ENCODE assay signal across 9 cellular contexts in genomic region chr7:74256446-74257408, GRCh38. TPM values are rescaled to one million over a fixed set of nuclear protein-coding genes. Genes with fewer than 3 reads are reported as not detected.
A peak's percentile ranks its signal among the peaks of the same experiment; 100 is the strongest.
DNase-seq lines count a peak whose midpoint lies in the region; ATAC-seq and TF ChIP-seq lines count a peak whose summit lies in the region.
"Had no signal": no experiment of that assay in that cellular context is flagged by ENCODE, and none has a peak within 500 bp of the region (broad histone marks: within the 10 kb centered on the region; RNA-seq: fewer than 3 reads in every experiment).

No MANE protein-coding gene starts in this region.

- H3K27ac Mint-ChIP-seq in T-helper 1 cell treated with Interleukin-12 subunit alpha and Interleukin-12 subunit beta and Interleukin-4 antibody, amounts not matched to agents 30 μg/mL and 1 μg/mL, for 36 hours = peak overlapping the region; percentile 65

- no peak overlapping the region for H3K4me3 ChIP-seq in fibroblast of mammary gland (ENCODE audit: control insufficient read depth, low read depth, low read length)

- DNase-seq in T-helper 1 cell (no peak), T1000 (lab: John Stamatoyannopoulos, UW) (peak; percentile 42), fibroblast of mammary gland (ENCODE audit: low read depth) (peak; percentile 95), smooth muscle cell of the brain vasculature (ENCODE audit: low read depth, low spot score) (peak; percentile 96), left colon (no peak), SKM-1 treated with dmso at 0.1 percent for 144 hours (lab: John Stamatoyannopoulos, UW; ENCODE audit: unreplicated experiment) (no peak)
- DNase-seq in stimulated activated CD4-positive, alpha-beta T cell treated with anti-CD3 and anti-CD28 coated beads, Interleukin-4, amount 100 ng/mL, for 1 hour = no peak
- DNase-seq: head of caudate nucleus had no signal

- ATAC-seq in left colon = no peak

- intact Hi-C loops in left colon (cut with DNase I, micrococcal nuclease) = no loop called here

- no peaks in the 10 kb centered on the region for H3K9me3 Mint-ChIP-seq in T-helper 1 cell treated with Interleukin-12 subunit alpha and Interleukin-12 subunit beta and Interleukin-4 antibody, amounts not matched to agents 30 μg/mL and 1 μg/mL, for 36 hours

- H3K4me3 Mint-ChIP-seq in T-helper 1 cell treated with Interleukin-12 subunit alpha and Interleukin-12 subunit beta and Interleukin-4 antibody, amounts not matched to agents 30 μg/mL and 1 μg/mL, for 36 hours = peak overlapping the region; percentile 96

- H3K27me3 Mint-ChIP-seq in T-helper 1 cell treated with Interleukin-12 subunit alpha and Interleukin-12 subunit beta and Interleukin-4 antibody, amounts not matched to agents 30 μg/mL and 1 μg/mL, for 36 hours (ENCODE audit: low read depth) = no peaks in the 10 kb centered on the region

- TF ChIP-seq CTCF in fibroblast of mammary gland (conservative IDR thresholded peaks at IDR 0.05; ENCODE audit: control insufficient read depth, insufficient read depth, low read depth, low read length) = no peak

- H3K36me3 Mint-ChIP-seq in T-helper 1 cell treated with Interleukin-12 subunit alpha and Interleukin-12 subunit beta and Interleukin-4 antibody, amounts not matched to agents 30 μg/mL and 1 μg/mL, for 36 hours (ENCODE audit: low read depth) = peaks cover 11% of the 10 kb centered on the region

- H3K4me1 Mint-ChIP-seq in T-helper 1 cell treated with Interleukin-12 subunit alpha and Interleukin-12 subunit beta and Interleukin-4 antibody, amounts not matched to agents 30 μg/mL and 1 μg/mL, for 36 hours (ENCODE audit: low read depth) = peaks cover 22% of the 10 kb centered on the region

RNA-seq across cellular contexts. Expression of gene RFC2, which starts 2.5 kb away (rescaled TPM):
- total RNA-seq in left colon = 10 to 100 TPM; 13.9 to 16.1 TPM

RNA-seq across cellular contexts. Expression of gene CLIP2, which starts 32.5 kb away (rescaled TPM):
- total RNA-seq in left colon = 10 to 100 TPM; 63.5 to 83.6 TPM

RNA-seq across cellular contexts. Expression of gene LAT2, which starts 46.9 kb away (rescaled TPM):
- total RNA-seq in left colon = 1 to 10 TPM; 1.1 to 6.9 TPM

Comparison
In these comparisons a context has a peak if more than half of its experiments do, and no peak if none do; other contexts are left out.
1. DNase-seq: peak in T1000 (single experiment), fibroblast of mammary gland (single experiment) and smooth muscle cell of the brain vasculature (single experiment); none in T-helper 1 cell (0 of 5), left colon (0 of 2), SKM-1 treated with dmso at 0.1 percent for 144 hours (single experiment) and stimulated activated CD4-positive, alpha-beta T cell treated with anti-CD3 and anti-CD28 coated beads, Interleukin-4, amount 100 ng/mL, for 1 hour (single experiment).